In the genomic region with DNA sequence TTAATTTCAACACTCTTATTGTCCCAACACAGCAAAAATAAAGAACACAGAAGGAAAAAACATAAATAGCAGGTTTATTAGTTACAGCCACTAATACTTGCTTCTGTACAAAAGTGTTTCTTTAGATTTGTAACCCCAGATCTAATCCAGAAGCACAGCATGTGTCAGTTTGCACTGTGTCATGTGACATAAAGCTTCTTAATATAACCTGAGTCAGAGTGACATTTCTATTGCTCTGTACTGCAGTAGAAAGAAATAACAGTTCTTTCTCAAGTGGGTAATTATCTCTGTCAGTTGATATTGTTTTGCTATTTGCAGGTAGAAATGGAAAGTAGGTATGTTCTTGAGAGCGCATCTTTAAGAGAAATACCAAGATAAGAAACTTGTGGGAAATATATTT, we compare ENCODE assay signal across 14 cellular contexts.
DNase-seq lines count a peak whose midpoint lies in the region.
"Had no signal": no experiment of that assay in that cellular context is flagged by ENCODE, and none has a peak within 500 bp of the region (broad histone marks: within the 10 kb centered on the region; RNA-seq: fewer than 3 reads in every experiment).

No MANE protein-coding gene starts in this region.

- DNase-seq in DMS153 (lab: John Stamatoyannopoulos, UW) = peak; percentile 47
- peak; percentile 46 for DNase-seq in DMS153 treated with DMSO at 0.1 percent for 48 hours (lab: John Stamatoyannopoulos, UW; ENCODE audit: unreplicated experiment)
- peak; percentile 23 for DNase-seq in NCI-H146 treated with DMSO at 0.1 percent for 48 hours (lab: John Stamatoyannopoulos, UW; ENCODE audit: unreplicated experiment)
- DNase-seq in OCI-M1 (lab: John Stamatoyannopoulos, UW) = peak; percentile 1
- no peak for DNase-seq in COLO829 (ENCODE audit: low spot score)
- DNase-seq in GM19238 (ENCODE audit: insufficient read length, low spot score) = no peak
- DNase-seq in T-helper 1 cell = no peak
- DNase-seq: AML-193; NCI-H1092 treated with DMSO at 0.1 percent for 48 hours; NCI-H2029 treated with DMSO at 0.1 percent for 48 hours; NCI-H226; NCI-H524; NK-92 treated with Interleukin-12 subunit alpha and Interleukin-12 subunit beta, amount 100 ng/mL, for 24 hours; SK-N-SH had no signal

Comparison
In these comparisons a context has a peak if more than half of its experiments do, and no peak if none do; other contexts are left out.
1. DNase-seq: peak in DMS153 (single experiment), DMS153 treated with DMSO at 0.1 percent for 48 hours (single experiment), NCI-H146 treated with DMSO at 0.1 percent for 48 hours (single experiment) and OCI-M1 (single experiment); none in COLO829 (single experiment), GM19238 (single experiment) and T-helper 1 cell (0 of 5).